In genomic region chr3:108036984-108037741, GRCh38 we compare ENCODE assay signal across 8 cellular contexts. TPM values are rescaled to one million over a fixed set of nuclear protein-coding genes. Genes with fewer than 3 reads are reported as not detected.
DNase-seq lines count a peak whose midpoint lies in the region; ATAC-seq and TF ChIP-seq lines count a peak whose summit lies in the region.
"Had no signal": no experiment of that assay in that cellular context is flagged by ENCODE, and none has a peak within 500 bp of the region (broad histone marks: within the 10 kb centered on the region; RNA-seq: fewer than 3 reads in every experiment).

No MANE protein-coding gene starts in this region.

- CTCF ChIA-PET in T-cell (lab: Charles Lee), result no interaction called here

- H3K4me3 ChIP-seq in HFF-Myc (replicated peaks; ENCODE audit: low read depth, low read length), result no peak overlapping the region

- TF ChIP-seq CTCF in HFF-Myc (IDR thresholded peaks at IDR 0.05; ENCODE audit: low read depth, low read length, missing control alignments), result no peak

- H3K4me3 Mint-ChIP-seq in T-cell, result no peak overlapping the region
- H3K4me3 Mint-ChIP-seq in naive thymus-derived CD8-positive, alpha-beta T cell, result no peak overlapping the region

- ATAC-seq in GM18499 (IDR thresholded peaks at IDR 0.05; ENCODE audit: insufficient read depth, unreplicated experiment) (peak; percentile 76), T-cell (replicated peaks in 1 of 4) (no peak)
- ATAC-seq in naive thymus-derived CD8-positive, alpha-beta T cell, result no peak

- H3K27ac Mint-ChIP-seq in T-cell, result peak overlapping the region; percentile 11 to 57
- peak overlapping the region; percentile 11 to 78 (median 56) for H3K27ac Mint-ChIP-seq in naive thymus-derived CD8-positive, alpha-beta T cell
- H3K27ac Mint-ChIP-seq: progenitor cell of endocrine pancreas had no signal

- POLR2A ChIA-PET in T-cell (lab: Charles Lee), result no interaction called here
- POLR2A ChIA-PET in naive thymus-derived CD8-positive, alpha-beta T cell (lab: Charles Lee), result no interaction called here

- H3K9me3 Mint-ChIP-seq in T-cell, result no peaks in the 10 kb centered on the region
- H3K9me3 Mint-ChIP-seq in naive thymus-derived CD8-positive, alpha-beta T cell, result no peaks in the 10 kb centered on the region

- H3K27me3 Mint-ChIP-seq in T-cell, result no peaks in the 10 kb centered on the region
- no peaks in the 10 kb centered on the region for H3K27me3 Mint-ChIP-seq in naive thymus-derived CD8-positive, alpha-beta T cell
- H3K27me3 Mint-ChIP-seq: progenitor cell of endocrine pancreas had no signal

- peaks cover 42% of the 10 kb centered on the region for H3K36me3 Mint-ChIP-seq in T-cell
- peaks cover 0 to 53% (median 26%) of the 10 kb centered on the region in 3 donors for H3K36me3 Mint-ChIP-seq in naive thymus-derived CD8-positive, alpha-beta T cell

- peaks cover 16 to 32% (median 24%) of the 10 kb centered on the region in 3 donors for H3K4me1 Mint-ChIP-seq in T-cell
- peaks cover 14 to 23% (median 20%) of the 10 kb centered on the region in 4 donors for H3K4me1 Mint-ChIP-seq in naive thymus-derived CD8-positive, alpha-beta T cell

- DNase-seq in HFF-Myc (ENCODE audit: extremely low read depth, low read depth), result peak; percentile 40
- no peak for DNase-seq in T-cell
- DNase-seq in naive thymus-derived CD8-positive, alpha-beta T cell, result no peak
- no peak for DNase-seq in GOT3 (lab: John Stamatoyannopoulos, UW)
- no peak for DNase-seq in HT-29 (ENCODE audit: low spot score)
- DNase-seq in mucosa of gallbladder (ENCODE audit: low spot score), result no peak

RNA-seq across cellular contexts. Expression of gene CD47, which starts 53.7 kb away (rescaled TPM):
- 100 to 1,000 TPM; 154 to 186 (median 161) TPM for total RNA-seq in T-cell
- total RNA-seq in naive thymus-derived CD8-positive, alpha-beta T cell, result 100 to 1,000 TPM; 187 to 192 TPM
- 100 to 1,000 TPM; 127 to 164 (median 135) TPM for polyA plus RNA-seq in naive thymus-derived CD8-positive, alpha-beta T cell
- total RNA-seq in HT-29 (2014; rRNA removed; shearing (Covaris generic)), result 39.0 and 44.1 TPM in 2 replicates
- total RNA-seq in mucosa of gallbladder, result 96.4 TPM
